Comparison of ENCODE assay signal across 34 cellular contexts in genomic region chr9:113173341-113173740, GRCh38.
"Had no signal": no experiment of that assay in that cellular context is flagged by ENCODE, and none has a peak within 500 bp of the region (broad histone marks: within the 10 kb centered on the region; RNA-seq: fewer than 3 reads in every experiment).

No MANE protein-coding gene starts in this region.

- H3K4me3 ChIP-seq: ascending aorta, cardiac muscle cell had no signal

- H3K4me1 ChIP-seq: ascending aorta had no signal

- H3K4me3 Mint-ChIP-seq: activated B cell treated with CpG ODN at 0.5 μM for 24 hours; activated CD4-positive, alpha-beta memory T cell treated with anti-CD3 and anti-CD28 coated beads for 36 hours; activated CD4-positive, alpha-beta T cell treated with anti-CD3 and anti-CD28 coated beads, Interleukin-2, amount 10 ng/mL, durations not matched to agents 24 days and 14 days; activated CD8-positive, alpha-beta T cell treated with anti-CD3 and anti-CD28 coated beads for 36 hours; activated naive CD4-positive, alpha-beta T cell treated with anti-CD3 and anti-CD28 coated beads for 36 hours; activated naive CD8-positive, alpha-beta T cell treated with anti-CD3 and anti-CD28 coated beads, Interleukin-2, amount 10 ng/mL, durations not matched to agents 7 days and 5 days; activated naive CD8-positive, alpha-beta T cell treated with anti-CD3 and anti-CD28 coated beads, Interleukin-2, amount 50 U/mL, for 24 hours; activated T-cell treated with anti-CD3 and anti-CD28 coated beads, Interleukin-2, amount 50 U/mL, for 4 hours; activated T-cell treated with anti-CD3 and anti-CD28 coated beads, Interleukin-2, amount 50 U/mL, for 72 hours; activated T-helper 1 cell treated with anti-CD3 and anti-CD28 coated beads, Interleukin-12 subunit alpha, Interleukin-12 subunit beta, Interleukin-2, Interleukin-4 antibody, amounts not matched to agents 30 ng/mL and 10 ng/mL and 1 ng/mL, durations not matched to agents 14 hours and 24 hours and 36 hours; activated T-helper 17 cell treated with anti-CD3 and anti-CD28 coated beads, Interleukin-2, amount 50 U/mL, for 72 hours; brain; central memory CD8-positive, alpha-beta T cell; T-cell; T-helper 2 cell treated with Interferon-gamma antibody and Interleukin-4, amounts not matched to agents 5 μg/mL and 100 μg/mL, for 36 hours had no signal

- H3K27ac ChIP-seq: ascending aorta, cardiac muscle cell, VCaP had no signal

- H3K4me1 Mint-ChIP-seq: activated B cell treated with CpG ODN at 0.5 μM for 24 hours; activated CD4-positive, alpha-beta T cell treated with anti-CD3 and anti-CD28 coated beads, Interleukin-2, amount 10 ng/mL, durations not matched to agents 24 days and 14 days; activated naive CD8-positive, alpha-beta T cell treated with anti-CD3 and anti-CD28 coated beads, Interleukin-2, amount 10 ng/mL, durations not matched to agents 7 days and 5 days; activated naive CD8-positive, alpha-beta T cell treated with anti-CD3 and anti-CD28 coated beads, Interleukin-2, amount 50 U/mL, for 24 hours; activated T-helper 17 cell treated with anti-CD3 and anti-CD28 coated beads, Interleukin-2, amount 50 U/mL, for 72 hours; brain; central memory CD8-positive, alpha-beta T cell; T-cell had no signal

- H3K9me3 ChIP-seq: ascending aorta had no signal

- H3K27ac Mint-ChIP-seq: activated B cell treated with CpG ODN at 0.5 μM for 24 hours; activated CD4-positive, alpha-beta memory T cell treated with anti-CD3 and anti-CD28 coated beads for 36 hours; activated CD4-positive, alpha-beta T cell treated with anti-CD3 and anti-CD28 coated beads, Interleukin-2, amount 10 ng/mL, durations not matched to agents 24 days and 14 days; activated CD8-positive, alpha-beta T cell treated with anti-CD3 and anti-CD28 coated beads for 36 hours; activated naive CD4-positive, alpha-beta T cell treated with anti-CD3 and anti-CD28 coated beads for 36 hours; activated naive CD4-positive, alpha-beta T cell treated with anti-CD3 and anti-CD28 coated beads, Interleukin-2, amount 50 U/mL, for 72 hours; activated naive CD8-positive, alpha-beta T cell treated with anti-CD3 and anti-CD28 coated beads, Interleukin-2, amount 10 ng/mL, durations not matched to agents 7 days and 5 days; activated naive CD8-positive, alpha-beta T cell treated with anti-CD3 and anti-CD28 coated beads, Interleukin-2, amount 50 U/mL, for 24 hours; activated T-cell treated with anti-CD3 and anti-CD28 coated beads, Interleukin-2, amount 50 U/mL, for 72 hours; activated T-helper 1 cell treated with anti-CD3 and anti-CD28 coated beads, Interleukin-12 subunit alpha, Interleukin-12 subunit beta, Interleukin-2, Interleukin-4 antibody, amounts not matched to agents 30 ng/mL and 10 ng/mL and 1 ng/mL, durations not matched to agents 14 hours and 24 hours and 36 hours; activated T-helper 17 cell treated with anti-CD3 and anti-CD28 coated beads, Interleukin-2, amount 50 U/mL, for 72 hours; brain; T-cell; T-helper 2 cell treated with Interferon-gamma antibody and Interleukin-4, amounts not matched to agents 5 μg/mL and 100 μg/mL, for 36 hours had no signal

- H3K27me3 ChIP-seq: ascending aorta, cardiac muscle cell had no signal

- DNase-seq: activated B cell treated with CpG ODN at 0.5 μM for 24 hours; activated CD4-positive, alpha-beta memory T cell treated with anti-CD3 and anti-CD28 coated beads for 36 hours; activated CD4-positive, alpha-beta T cell treated with anti-CD3 and anti-CD28 coated beads for 4 hours; activated CD4-positive, alpha-beta T cell treated with anti-CD3 and anti-CD28 coated beads, Interleukin-2, amount 10 ng/mL, durations not matched to agents 24 days and 14 days; activated CD4-positive, alpha-beta T cell treated with anti-CD3 and anti-CD28 coated beads, Interleukin-2, amount 50 U/mL, for 1 hour; activated CD4-positive, alpha-beta T cell treated with anti-CD3 and anti-CD28 coated beads, Interleukin-2, amount 50 U/mL, for 4 hours; activated CD4-positive, CD25-positive, alpha-beta regulatory T cell treated with anti-CD3 and anti-CD28 coated beads, Interleukin-2, amount 50 U/mL, for 72 hours; activated CD8-positive, alpha-beta memory T cell treated with anti-CD3 and anti-CD28 coated beads, Interleukin-2, amount 50 U/mL, for 4 hours; activated CD8-positive, alpha-beta T cell treated with anti-CD3 and anti-CD28 coated beads for 36 hours; activated effector memory CD4-positive, alpha-beta T cell treated with anti-CD3 and anti-CD28 coated beads, Interleukin-2, amount 50 U/mL, for 16 hours; activated gamma-delta T cell treated with Interleukin-2 at 50 U/mL for 16 hours; activated naive CD4-positive, alpha-beta T cell; activated naive CD4-positive, alpha-beta T cell treated with anti-CD3 and anti-CD28 coated beads for 36 hours; activated naive CD4-positive, alpha-beta T cell treated with anti-CD3 and anti-CD28 coated beads, Interleukin-2, amount 50 U/mL, for 16 hours; activated naive CD8-positive, alpha-beta T cell treated with anti-CD3 and anti-CD28 coated beads, Interleukin-2, amount 10 ng/mL, durations not matched to agents 7 days and 5 days; activated naive CD8-positive, alpha-beta T cell treated with anti-CD3 and anti-CD28 coated beads, Interleukin-2, amount 50 U/mL, for 24 hours; activated T-cell treated with anti-CD3 and anti-CD28 coated beads for 4 hours; activated T-cell treated with anti-CD3 and anti-CD28 coated beads, Interleukin-2, amount 50 U/mL, for 1 hour; activated T-cell treated with anti-CD3 and anti-CD28 coated beads, Interleukin-2, amount 50 U/mL, for 4 hours; activated T-cell treated with anti-CD3 and anti-CD28 coated beads, Interleukin-2, amount 50 U/mL, for 72 hours; amygdala; anterior cingulate cortex; T-cell; T-helper 2 cell; T-helper 9 cell had no signal

- ATAC-seq: activated CD8-positive, alpha-beta T cell treated with anti-CD3 and anti-CD28 coated beads for 36 hours; activated naive CD4-positive, alpha-beta T cell treated with anti-CD3 and anti-CD28 coated beads, Interleukin-2, amount 50 U/mL, for 72 hours; activated naive CD8-positive, alpha-beta T cell treated with anti-CD3 and anti-CD28 coated beads, Interleukin-2, amount 50 U/mL, for 24 hours; activated T-cell treated with anti-CD3 and anti-CD28 coated beads, Interleukin-2, amount 50 U/mL, for 4 hours; activated T-cell treated with anti-CD3 and anti-CD28 coated beads, Interleukin-2, amount 50 U/mL, for 72 hours; activated T-helper 17 cell treated with anti-CD3 and anti-CD28 coated beads, Interleukin-2, amount 50 U/mL, for 72 hours; T-cell had no signal

- H3K27me3 Mint-ChIP-seq: activated B cell treated with CpG ODN at 0.5 μM for 24 hours; activated CD4-positive, alpha-beta memory T cell treated with anti-CD3 and anti-CD28 coated beads for 36 hours; activated CD4-positive, alpha-beta T cell treated with anti-CD3 and anti-CD28 coated beads, Interleukin-2, amount 10 ng/mL, durations not matched to agents 24 days and 14 days; activated CD8-positive, alpha-beta T cell treated with anti-CD3 and anti-CD28 coated beads for 36 hours; activated naive CD8-positive, alpha-beta T cell treated with anti-CD3 and anti-CD28 coated beads, Interleukin-2, amount 10 ng/mL, durations not matched to agents 7 days and 5 days; activated naive CD8-positive, alpha-beta T cell treated with anti-CD3 and anti-CD28 coated beads, Interleukin-2, amount 50 U/mL, for 24 hours; activated T-helper 17 cell treated with anti-CD3 and anti-CD28 coated beads, Interleukin-2, amount 50 U/mL, for 72 hours; central memory CD8-positive, alpha-beta T cell; T-cell had no signal

- H3K9me3 Mint-ChIP-seq: activated CD4-positive, alpha-beta T cell treated with anti-CD3 and anti-CD28 coated beads, Interleukin-2, amount 10 ng/mL, durations not matched to agents 24 days and 14 days; activated naive CD8-positive, alpha-beta T cell treated with anti-CD3 and anti-CD28 coated beads, Interleukin-2, amount 10 ng/mL, durations not matched to agents 7 days and 5 days; activated T-cell treated with anti-CD3 and anti-CD28 coated beads, Interleukin-2, amount 50 U/mL, for 4 hours had no signal
